In the genomic region with DNA sequence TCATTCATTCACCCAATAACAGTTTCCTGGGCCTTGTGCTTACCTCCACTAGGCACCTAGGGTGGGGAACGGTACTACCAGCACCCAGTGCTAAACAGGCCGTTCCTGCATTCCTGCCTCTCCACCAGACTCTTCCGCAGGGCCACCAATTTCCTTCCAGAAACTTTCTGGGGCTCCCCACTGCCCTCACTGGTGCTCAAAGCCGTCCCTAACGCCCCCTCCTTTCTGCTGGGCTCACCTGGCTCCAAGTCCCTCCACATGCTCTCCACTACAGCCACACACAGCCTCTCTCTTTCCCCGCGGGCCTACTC, we compare ENCODE assay signal across 8 cellular contexts. TPM values are rescaled to one million over a fixed set of nuclear protein-coding genes. Genes with fewer than 3 reads are reported as not detected.
DNase-seq lines count a peak whose midpoint lies in the region; ATAC-seq, FAIRE-seq and TF ChIP-seq lines count a peak whose summit lies in the region.

No MANE protein-coding gene starts in this region.

- H3K4me3 ChIP-seq in HepG2 (replicated peaks in 1 of 3; ENCODE audit: insufficient read depth in 1 of 3, low read depth in 2 of 3, low read length in 3 of 3) (peak overlapping the region; percentile 77 to 87 (median 86); a peak in 5 of 6 replicates), tibial nerve (peak overlapping the region in 2 of 4 donors; percentile 82 to 86)

- H4K20me1 ChIP-seq in HepG2 (ENCODE audit: insufficient read depth, low read length): no peaks in the 10 kb centered on the region

- TF ChIP-seq RAD21 in HepG2 (CRISPR knock-in tag; IDR thresholded peaks at IDR 0.05): no peak

- TF ChIP-seq POLR2A in HepG2 (IDR thresholded peaks at IDR 0.05; ENCODE audit: insufficient read depth in 1 of 2, low read depth in 2 of 2, low read length in 2 of 2) (no peak), tibial nerve (IDR thresholded peaks at IDR 0.05) (no peak)

- TF ChIP-seq EP300 in HepG2 (IDR thresholded peaks at IDR 0.05; ENCODE audit: low read depth in 2 of 2, low read length in 2 of 2) (no peak), HepG2 (CRISPR knock-in tag; IDR thresholded peaks at IDR 0.05; ENCODE audit: borderline replicate concordance) (no peak), tibial nerve (IDR thresholded peaks at IDR 0.05) (no peak)

- peaks cover 75% of the 10 kb centered on the region for H3K4me1 Mint-ChIP-seq in activated T-cell treated with anti-CD3 and anti-CD28 coated beads, Interleukin-2, amount 50 U/mL, for 4 hours (ENCODE audit: low read depth)
- peaks cover 80% of the 10 kb centered on the region for H3K4me1 Mint-ChIP-seq in activated naive CD8-positive, alpha-beta T cell treated with anti-CD3 and anti-CD28 coated beads, Interleukin-2, amount 50 U/mL, for 24 hours

- H3K79me2 ChIP-seq in HepG2 (ENCODE audit: insufficient read depth, low read length): peaks cover 14% of the 10 kb centered on the region

- no peaks in the 10 kb centered on the region for H3K27me3 Mint-ChIP-seq in activated T-cell treated with anti-CD3 and anti-CD28 coated beads, Interleukin-2, amount 50 U/mL, for 4 hours (ENCODE audit: low read depth)
- H3K27me3 Mint-ChIP-seq in activated naive CD8-positive, alpha-beta T cell treated with anti-CD3 and anti-CD28 coated beads, Interleukin-2, amount 50 U/mL, for 24 hours: no peaks in the 10 kb centered on the region

- H2AFZ ChIP-seq in HepG2 (ENCODE audit: low read length): peak overlapping the region; percentile 22

- H3K36me3 Mint-ChIP-seq in activated T-cell treated with anti-CD3 and anti-CD28 coated beads, Interleukin-2, amount 50 U/mL, for 4 hours (ENCODE audit: insufficient read depth): peaks cover 22% of the 10 kb centered on the region
- H3K36me3 Mint-ChIP-seq in activated naive CD8-positive, alpha-beta T cell treated with anti-CD3 and anti-CD28 coated beads, Interleukin-2, amount 50 U/mL, for 24 hours (ENCODE audit: low read depth): peaks cover 56% of the 10 kb centered on the region

- CTCF ChIA-PET in HepG2 (lab: Yijun Ruan, JAX; ENCODE audit: low intra/inter-chr PET ratio, low total read pairs): no interaction called here

- in situ Hi-C loops in HepG2 (cut with HindIII; ENCODE audit: extremely low pct_ligation_motif_present, low pct_unique_long_range_greater_than_20kb): no loop called here

- H3K9me3 ChIP-seq in HepG2 (ENCODE audit: low read length) (no peaks in the 10 kb centered on the region), tibial nerve (no peaks in the 10 kb centered on the region)

- DNase-seq in activated T-cell treated with anti-CD3 and anti-CD28 coated beads, Interleukin-2, amount 50 U/mL, for 4 hours: no peak
- no peak for DNase-seq in activated T-cell treated with anti-CD3 and anti-CD28 coated beads for 4 hours
- DNase-seq in activated naive CD8-positive, alpha-beta T cell treated with anti-CD3 and anti-CD28 coated beads, Interleukin-2, amount 50 U/mL, for 24 hours: no peak
- no peak for DNase-seq in HepG2 (ENCODE audit: low spot score)
- no peak for DNase-seq in tibial nerve (ENCODE audit: low spot score in 2 of 2)
- DNase-seq in COR-L47 (lab: John Stamatoyannopoulos, UW): no peak
- no peak for DNase-seq in NOMO-1 treated with DMSO at 0.1 percent for 48 hours (lab: John Stamatoyannopoulos, UW; ENCODE audit: unreplicated experiment)
- DNase-seq in H4 (ENCODE audit: low spot score): no peak

- intact Hi-C loops in HepG2 (cut with micrococcal nuclease; ENCODE audit: unreplicated experiment): loop anchor here (5.0 kb wide), 1 partner anchor 118 kb away; no protein-coding TSS in a partner anchor

- H3K4me1 ChIP-seq in HepG2 (ENCODE audit: insufficient read depth, low read length) (peaks cover 45% of the 10 kb centered on the region), tibial nerve (peaks cover 0 to 27% (median 14%) of the 10 kb centered on the region in 4 donors)

- no peak for ATAC-seq in activated T-cell treated with anti-CD3 and anti-CD28 coated beads, Interleukin-2, amount 50 U/mL, for 4 hours
- no peak for ATAC-seq in activated naive CD8-positive, alpha-beta T cell treated with anti-CD3 and anti-CD28 coated beads, Interleukin-2, amount 50 U/mL, for 24 hours
- ATAC-seq in HepG2: peak; percentile 2

- H3K9me3 Mint-ChIP-seq in activated T-cell treated with anti-CD3 and anti-CD28 coated beads, Interleukin-2, amount 50 U/mL, for 4 hours: no peaks in the 10 kb centered on the region
- H3K9me3 Mint-ChIP-seq in activated naive CD8-positive, alpha-beta T cell treated with anti-CD3 and anti-CD28 coated beads, Interleukin-2, amount 50 U/mL, for 24 hours: no peaks in the 10 kb centered on the region

- no peak for TF ChIP-seq CTCF in HepG2 (CRISPR knock-in tag; IDR thresholded peaks at IDR 0.05)
- TF ChIP-seq CTCF in tibial nerve (IDR thresholded peaks at IDR 0.05): no peak

- peak overlapping the region; percentile 96 for H3K27ac ChIP-seq in HepG2 (ENCODE audit: extremely low read length, insufficient read depth, low read length)
- H3K27ac ChIP-seq in tibial nerve: peak overlapping the region; percentile 89 to 99 (median 98)

- H3K9ac ChIP-seq in HepG2 (ENCODE audit: insufficient read depth, low read depth, low read length): peak overlapping the region; percentile 72

- H3K27me3 ChIP-seq in HepG2 (ENCODE audit: control insufficient read depth in 1 of 2, insufficient read depth in 2 of 2, low read length in 2 of 2): no peaks in the 10 kb centered on the region; a peak in 1 of 5 replicates
- H3K27me3 ChIP-seq in tibial nerve: no peaks in the 10 kb centered on the region

- peaks cover 11 to 34% of the 10 kb centered on the region in 2 experiments; a peak in 4 of 5 replicates for H3K36me3 ChIP-seq in HepG2 (replicated peaks in 1 of 2; ENCODE audit: control insufficient read depth in 1 of 2, insufficient read depth in 2 of 2, low read length in 2 of 2)
- peaks cover 0 to 30% (median 0%) of the 10 kb centered on the region in 3 donors for H3K36me3 ChIP-seq in tibial nerve

- H3K4me2 ChIP-seq in HepG2 (ENCODE audit: low read depth, low read length): peak overlapping the region; percentile 88

- H3K27ac Mint-ChIP-seq in activated naive CD8-positive, alpha-beta T cell treated with anti-CD3 and anti-CD28 coated beads, Interleukin-2, amount 50 U/mL, for 24 hours: peak overlapping the region; percentile 95

- BruUV-seq in HepG2 (replicated peaks; lab: Mats Ljungman, UMichigan): no TSS peak

- no peak for FAIRE-seq in HepG2 (lab: Jason Lieb, UNC)

- POLR2A ChIA-PET in HepG2 (lab: Yijun Ruan, JAX): interaction anchor here (1.6 kb wide), 1 partner anchor 109 kb away, joined by 3 read pairs; no protein-coding TSS in a partner anchor

- H3K4me3 Mint-ChIP-seq in activated T-cell treated with anti-CD3 and anti-CD28 coated beads, Interleukin-2, amount 50 U/mL, for 4 hours: peak overlapping the region; percentile 85
- H3K4me3 Mint-ChIP-seq in activated naive CD8-positive, alpha-beta T cell treated with anti-CD3 and anti-CD28 coated beads, Interleukin-2, amount 50 U/mL, for 24 hours: peak overlapping the region; percentile 89

- WGBS in HepG2 (ENCODE audit: low lambda C conversion rate): 40% methylated on average over 7 of the region's 7 CpGs
- 46 to 57% methylated on average over 7 of the region's 7 CpGs for WGBS in tibial nerve, 2 donors

RNA-seq across cellular contexts. Expression of a gene that starts 1.4 kb away (rescaled TPM):
- total RNA-seq in activated T-cell treated with anti-CD3 and anti-CD28 coated beads, Interleukin-2, amount 50 U/mL, for 4 hours: 10 to 100 TPM; 59.2 to 75.1 (median 64.8) TPM
- total RNA-seq in HepG2 (2016; rRNA removed; fragmentation: Illumina TruSeq; extraction: Trizol): 38.9 and 41.3 TPM in 2 replicates
- 37.4 and 48.9 TPM in 2 replicates for total RNA-seq in HepG2 (2016; cell fraction: cytosol; rRNA removed; fragmentation: Illumina TruSeq; extraction: Trizol; ENCODE audit: low read depth)
- 37.1 and 41.5 TPM in 2 replicates for total RNA-seq in HepG2 (2016; cell fraction: insoluble cytoplasmic fraction; rRNA removed; fragmentation: Illumina TruSeq; extraction: Trizol)
- total RNA-seq in HepG2 (2016; cell fraction: membrane; rRNA removed; fragmentation: Illumina TruSeq; extraction: Trizol): 43.2 and 56.9 TPM in 2 replicates
- 34.7 and 40.7 TPM in 2 replicates for total RNA-seq in HepG2 (2016; cell fraction: nucleus; rRNA removed; fragmentation: Illumina TruSeq; extraction: Trizol)
- polyA plus RNA-seq in HepG2 (2011; rRNA removed): 25.5 and 29.7 TPM in 2 replicates
- 20.2 and 33.0 TPM in 2 replicates for polyA plus RNA-seq in HepG2 (2011; cell fraction: cytosol; rRNA removed)
- 61.0 and 76.3 TPM in 2 replicates for polyA plus RNA-seq in HepG2 (2011; cell fraction: nucleus; rRNA removed)
- 20.3 and 24.3 TPM in 2 replicates for polyA plus RNA-seq in HepG2 (2012)
- polyA plus RNA-seq in HepG2 (2016; cell fraction: cytosol; fragmentation: Illumina TruSeq; extraction: Trizol; ENCODE audit: low read depth): 79.2 and 107 TPM in 2 replicates
- 42.2 and 45.3 TPM in 2 replicates for polyA plus RNA-seq in HepG2 (2016; cell fraction: insoluble cytoplasmic fraction; fragmentation: Illumina TruSeq; extraction: Trizol; ENCODE audit: low read depth)
- polyA plus RNA-seq in HepG2 (2016; cell fraction: membrane; fragmentation: Illumina TruSeq; extraction: Trizol; ENCODE audit: low read depth): 66.8 and 74.2 TPM in 2 replicates
- 60.4 and 66.8 TPM in 2 replicates for polyA plus RNA-seq in HepG2 (2016; cell fraction: nucleus; fragmentation: Illumina TruSeq; extraction: Trizol; ENCODE audit: insufficient read depth, low read depth)
- polyA minus RNA-seq in HepG2 (2011; rRNA and poly(A)+ RNA removed; ENCODE audit: low replicate concordance): 67.2 and 159 TPM in 2 replicates
- 15.8 and 17.7 TPM in 2 replicates for polyA minus RNA-seq in HepG2 (2011; cell fraction: cytosol; rRNA and poly(A)+ RNA removed)
- 34.7 and 42.2 TPM in 2 replicates for polyA minus RNA-seq in HepG2 (2011; cell fraction: nucleus; rRNA and poly(A)+ RNA removed)
- 10 to 100 TPM; 31.2 to 61.6 (median 44.3) TPM for total RNA-seq in tibial nerve
- total RNA-seq in H4 (2014; rRNA removed; shearing (Covaris generic)): 52.7 and 66.6 TPM in 2 replicates

RNA-seq across cellular contexts. Expression of a gene that starts 32.9 kb away (rescaled TPM):
- total RNA-seq in activated T-cell treated with anti-CD3 and anti-CD28 coated beads, Interleukin-2, amount 50 U/mL, for 4 hours: 10 to 100 TPM; 64.3 to 75.9 (median 73.3) TPM
- total RNA-seq in HepG2 (2016; rRNA removed; fragmentation: Illumina TruSeq; extraction: Trizol) (18.1 and 32.6 TPM in 2 replicates), tibial nerve (10 to 100 TPM; 33.9 to 37.7 (median 37.4) TPM)
- total RNA-seq in HepG2 (2016; cell fraction: cytosol; rRNA removed; fragmentation: Illumina TruSeq; extraction: Trizol; ENCODE audit: low read depth): 4.5 and 4.8 TPM in 2 replicates
- total RNA-seq in HepG2 (2016; cell fraction: insoluble cytoplasmic fraction; rRNA removed; fragmentation: Illumina TruSeq; extraction: Trizol): 18.2 and 34.4 TPM in 2 replicates
- 10.6 and 10.9 TPM in 2 replicates for total RNA-seq in HepG2 (2016; cell fraction: membrane; rRNA removed; fragmentation: Illumina TruSeq; extraction: Trizol)
- 12.4 and 13.6 TPM in 2 replicates for total RNA-seq in HepG2 (2016; cell fraction: nucleus; rRNA removed; fragmentation: Illumina TruSeq; extraction: Trizol)
- 10.6 and 12.7 TPM in 2 replicates for polyA plus RNA-seq in HepG2 (2011; rRNA removed)
- polyA plus RNA-seq in HepG2 (2011; cell fraction: cytosol; rRNA removed): 5.4 and 8.9 TPM in 2 replicates
- 3.1 and 5.2 TPM in 2 replicates for polyA plus RNA-seq in HepG2 (2011; cell fraction: nucleus; rRNA removed)
- 9.2 and 10.8 TPM in 2 replicates for polyA plus RNA-seq in HepG2 (2012)
- 1.4 and 1.6 TPM in 2 replicates for polyA plus RNA-seq in HepG2 (2016; cell fraction: cytosol; fragmentation: Illumina TruSeq; extraction: Trizol; ENCODE audit: low read depth)
- 28.5 and 31.9 TPM in 2 replicates for polyA plus RNA-seq in HepG2 (2016; cell fraction: insoluble cytoplasmic fraction; fragmentation: Illumina TruSeq; extraction: Trizol; ENCODE audit: low read depth)
- 5.5 and 6.3 TPM in 2 replicates for polyA plus RNA-seq in HepG2 (2016; cell fraction: membrane; fragmentation: Illumina TruSeq; extraction: Trizol; ENCODE audit: low read depth)
- polyA plus RNA-seq in HepG2 (2016; cell fraction: nucleus; fragmentation: Illumina TruSeq; extraction: Trizol; ENCODE audit: insufficient read depth, low read depth): 15.3 and 18.2 TPM in 2 replicates
- polyA minus RNA-seq in HepG2 (2011; rRNA and poly(A)+ RNA removed; ENCODE audit: low replicate concordance): 11.4 and 32.6 TPM in 2 replicates
- 10.7 and 13.2 TPM in 2 replicates for polyA minus RNA-seq in HepG2 (2011; cell fraction: cytosol; rRNA and poly(A)+ RNA removed)
- 14.9 and 16.2 TPM in 2 replicates for polyA minus RNA-seq in HepG2 (2011; cell fraction: nucleus; rRNA and poly(A)+ RNA removed)
- 26.0 and 31.9 TPM in 2 replicates for total RNA-seq in H4 (2014; rRNA removed; shearing (Covaris generic))

RNA-seq across cellular contexts. Expression of a gene that starts 51.0 kb away (rescaled TPM):
- total RNA-seq in activated T-cell treated with anti-CD3 and anti-CD28 coated beads, Interleukin-2, amount 50 U/mL, for 4 hours: 100 to 1,000 TPM; 256 to 343 (median 265) TPM
- total RNA-seq in HepG2 (2016; rRNA removed; fragmentation: Illumina TruSeq; extraction: Trizol): 0.11 and 0.44 TPM in 2 replicates
- total RNA-seq in HepG2 (2016; cell fraction: cytosol; rRNA removed; fragmentation: Illumina TruSeq; extraction: Trizol; ENCODE audit: low read depth): 0.09 and 0.10 TPM in 2 replicates
- 0.25 and 0.39 TPM in 2 replicates for total RNA-seq in HepG2 (2016; cell fraction: insoluble cytoplasmic fraction; rRNA removed; fragmentation: Illumina TruSeq; extraction: Trizol)
- total RNA-seq in HepG2 (2016; cell fraction: membrane; rRNA removed; fragmentation: Illumina TruSeq; extraction: Trizol): 0.09 and 0.21 TPM in 2 replicates
- total RNA-seq in HepG2 (2016; cell fraction: nucleus; rRNA removed; fragmentation: Illumina TruSeq; extraction: Trizol): 0.75 and 0.87 TPM in 2 replicates
- 1.0 and 1.8 TPM in 2 replicates for polyA plus RNA-seq in HepG2 (2011; rRNA removed)
- polyA plus RNA-seq in HepG2 (2011; cell fraction: cytosol; rRNA removed): 0.48 and 0.60 TPM in 2 replicates
- 5.5 and 7.6 TPM in 2 replicates for polyA plus RNA-seq in HepG2 (2011; cell fraction: nucleus; rRNA removed)
- 0.59 and 0.96 TPM in 2 replicates for polyA plus RNA-seq in HepG2 (2012)
- polyA plus RNA-seq in HepG2 (2016; cell fraction: cytosol; fragmentation: Illumina TruSeq; extraction: Trizol; ENCODE audit: low read depth): 0.07 and 0.10 TPM in 2 replicates
- polyA plus RNA-seq in HepG2 (2016; cell fraction: insoluble cytoplasmic fraction; fragmentation: Illumina TruSeq; extraction: Trizol; ENCODE audit: low read depth): 0.19 and 0.26 TPM in 2 replicates
- polyA plus RNA-seq in HepG2 (2016; cell fraction: membrane; fragmentation: Illumina TruSeq; extraction: Trizol; ENCODE audit: low read depth): 0.09 and 0.19 TPM in 2 replicates
- polyA plus RNA-seq in HepG2 (2016; cell fraction: nucleus; fragmentation: Illumina TruSeq; extraction: Trizol; ENCODE audit: insufficient read depth, low read depth): 2.2 TPM in 2 replicates
- 0.91 and 1.4 TPM in 2 replicates for polyA minus RNA-seq in HepG2 (2011; rRNA and poly(A)+ RNA removed; ENCODE audit: low replicate concordance)
- 0.09 and 0.20 TPM in 2 replicates for polyA minus RNA-seq in HepG2 (2011; cell fraction: cytosol; rRNA and poly(A)+ RNA removed)
- 3.5 and 3.7 TPM in 2 replicates for polyA minus RNA-seq in HepG2 (2011; cell fraction: nucleus; rRNA and poly(A)+ RNA removed)
- total RNA-seq in tibial nerve: 10 to 100 TPM; 12.3 to 21.0 (median 19.8) TPM
- total RNA-seq in H4 (2014; rRNA removed; shearing (Covaris generic)): 0.21 TPM in 2 replicates

Comparison
In these comparisons a context has a peak if more than half of its experiments do, and no peak if none do; other contexts are left out.
1. RNA of a gene that starts 51.0 kb away (total RNA-seq): 256 to 343 TPM in activated T-cell treated with anti-CD3 and anti-CD28 coated beads, Interleukin-2, amount 50 U/mL, for 4 hours; 12.3 to 21.0 TPM in tibial nerve, 0.09 to 0.87 TPM in HepG2 and 0.21 TPM in H4; every median in the first group is over 10 times any median in the second.